In genomic region chr3:161349529-161350278, GRCh38 we compare ENCODE assay signal across 9 cellular contexts. TPM values are rescaled to one million over a fixed set of nuclear protein-coding genes. Genes with fewer than 3 reads are reported as not detected.
A peak's percentile ranks its signal among the peaks of the same experiment; 100 is the strongest.
DNase-seq lines count a peak whose midpoint lies in the region; ATAC-seq lines count a peak whose summit lies in the region.
"Had no signal": no experiment of that assay in that cellular context is flagged by ENCODE, and none has a peak within 500 bp of the region (broad histone marks: within the 10 kb centered on the region; RNA-seq: fewer than 3 reads in every experiment).

No MANE protein-coding gene starts in this region.

- peak; percentile 39 to 41 for DNase-seq in activated CD4-positive, alpha-beta T cell treated with anti-CD3 and anti-CD28 coated beads for 4 hours
- DNase-seq in activated CD4-positive, alpha-beta T cell treated with anti-CD3 and anti-CD28 coated beads, Interleukin-2, amount 50 U/mL, for 1 hour = no peak
- DNase-seq in LHCN-M2 (ENCODE audit: low read depth) (peak; percentile 84), amniotic stem cell (lab: John Stamatoyannopoulos, UW) (peak; percentile 46), myocyte (ENCODE audit: low read depth) (peak; percentile 65), NCI-H510A treated with DMSO at 0.1 percent for 48 hours (lab: John Stamatoyannopoulos, UW) (no peak)
- DNase-seq: activated B cell treated with CpG ODN at 0.5 μM for 24 hours had no signal

- ATAC-seq in GM19023 (IDR thresholded peaks at IDR 0.05; ENCODE audit: unreplicated experiment) = no peak
- no peak for ATAC-seq in HG03025 (IDR thresholded peaks at IDR 0.05; ENCODE audit: low FRiP score, unreplicated experiment)

RNA-seq across cellular contexts. Expression of gene SPTSSB, which starts 21.6 kb away (rescaled TPM):
- not detected in 2 replicates for total RNA-seq in LHCN-M2 (2014; rRNA removed)
- polyA plus RNA-seq in LHCN-M2 (2012) = not detected
- total RNA-seq in myocyte = not detected in 2 replicates
- not detected for polyA plus RNA-seq in myocyte (2012)
- total RNA-seq: activated B cell treated with CpG ODN at 0.5 μM for 24 hours had no signal

Comparison
In these comparisons a context has a peak if more than half of its experiments do, and no peak if none do; other contexts are left out.
1. DNase-seq: peak in activated CD4-positive, alpha-beta T cell treated with anti-CD3 and anti-CD28 coated beads for 4 hours (2 of 2), LHCN-M2 (single experiment), amniotic stem cell (single experiment) and myocyte (single experiment); none in activated CD4-positive, alpha-beta T cell treated with anti-CD3 and anti-CD28 coated beads, Interleukin-2, amount 50 U/mL, for 1 hour (single experiment) and NCI-H510A treated with DMSO at 0.1 percent for 48 hours (single experiment).